Comparison of ENCODE assay signal across 15 cellular contexts in genomic region chr5:121795511-121795910, GRCh38. TPM values are rescaled to one million over a fixed set of nuclear protein-coding genes. Genes with fewer than 3 reads are reported as not detected.
DNase-seq lines count a peak whose midpoint lies in the region; ATAC-seq and TF ChIP-seq lines count a peak whose summit lies in the region.
"Had no signal": no experiment of that assay in that cellular context is flagged by ENCODE, and none has a peak within 500 bp of the region (broad histone marks: within the 10 kb centered on the region; RNA-seq: fewer than 3 reads in every experiment).

No MANE protein-coding gene starts in this region.

- CTCF ChIA-PET in WTC11 (lab: Charles Lee) = interaction anchor here (0.7 to 1.2 kb wide), 2 partner anchors 9 to 62 kb away, joined by 3 to 6 read pairs; no protein-coding TSS in a partner anchor

- no peaks in the 10 kb centered on the region for H3K79me2 ChIP-seq in H9 (ENCODE audit: insufficient read depth, low read length)

- H2BK120ac ChIP-seq in H9 (ENCODE audit: low read depth, low read length, poor library complexity, severe bottlenecking) = no peak overlapping the region

- DNase-seq in H9 (peak; percentile 31), WTC11 (ENCODE audit: low spot score) (peak; percentile 11), iPS-NIHi7 (ENCODE audit: extremely low spot score) (peak; percentile 18)
- DNase-seq: AML-193; CD4-positive, CD25-positive, alpha-beta regulatory T cell; DMS53; GOT3; IMR-90; KBM-7 had no signal

- no peak overlapping the region for H2AFZ ChIP-seq in H9 (ENCODE audit: low read length)

- H2BK20ac ChIP-seq in H9 (ENCODE audit: low read depth, low read length, poor library complexity, severe bottlenecking) = no peak overlapping the region

- no peak overlapping the region for H3K4ac ChIP-seq in H9 (ENCODE audit: low read depth, low read length)

- ATAC-seq in WTC11 (peak; percentile 97), GM21717 (IDR thresholded peaks at IDR 0.05; ENCODE audit: unreplicated experiment) (no peak), HG03095 (IDR thresholded peaks at IDR 0.05; ENCODE audit: unreplicated experiment) (no peak), GM21786 (IDR thresholded peaks at IDR 0.05; ENCODE audit: unreplicated experiment) (no peak)

- H4K5ac ChIP-seq in H9 (ENCODE audit: insufficient read length, low read depth, low read length) = no peak overlapping the region

- POLR2A ChIA-PET in WTC11 (lab: Charles Lee) = interaction anchor here (0.7 kb wide), 1 partner anchor 25 kb away, joined by 3 read pairs; no protein-coding TSS in a partner anchor

- H2AK5ac ChIP-seq in H9 (ENCODE audit: insufficient read length, low read length) = no peak overlapping the region

- no CpG with 5 or more reads among the region's 2 CpGs for WGBS in H9 (ENCODE audit: extremely low coverage, insufficient read length, low lambda C conversion rate)

- H3K79me1 ChIP-seq in H9 (ENCODE audit: insufficient read depth, low read depth, low read length, poor library complexity, severe bottlenecking) = no peaks in the 10 kb centered on the region

- H3K4me2 ChIP-seq in H9 (ENCODE audit: insufficient read depth, insufficient read length, low read length) = no peak overlapping the region
- H3K4me2 ChIP-seq: BLaER1 had no signal

- no peaks in the 10 kb centered on the region for H3K27me3 Mint-ChIP-seq in H9 (ENCODE audit: low read depth)
- H3K27me3 Mint-ChIP-seq in WTC11 (ENCODE audit: low read depth) = no peaks in the 10 kb centered on the region
- H3K27me3 Mint-ChIP-seq: CD4-positive, CD25-positive, alpha-beta regulatory T cell had no signal

- H3K27ac ChIP-seq in H9 (ENCODE audit: insufficient read length, low read depth, low read length) = no peak overlapping the region
- H3K27ac ChIP-seq: BLaER1 had no signal

- H3K4me1 Mint-ChIP-seq in H9 = peaks cover 12 to 14% of the 10 kb centered on the region in 2 experiments
- H3K4me1 Mint-ChIP-seq in WTC11 = peaks cover 2% of the 10 kb centered on the region; the same call in 1 of the 2 replicates
- H3K4me1 Mint-ChIP-seq: CD4-positive, CD25-positive, alpha-beta regulatory T cell had no signal

- H3K4me3 Mint-ChIP-seq in H9 (no peak overlapping the region), WTC11 (no peak overlapping the region)
- H3K4me3 Mint-ChIP-seq: CD4-positive, CD25-positive, alpha-beta regulatory T cell had no signal

- TF ChIP-seq CTCF in H9 (conservative IDR thresholded peaks at IDR 0.05) = peak; percentile 42
- no peak for TF ChIP-seq CTCF in WTC11 (IDR thresholded peaks at IDR 0.05)

- no peak overlapping the region for H3K14ac ChIP-seq in H9 (ENCODE audit: insufficient read depth, low read length)

- H3T11ph ChIP-seq in H9 (ENCODE audit: low read length) = no peak overlapping the region

- H3K56ac ChIP-seq in H9 (ENCODE audit: insufficient read length, low read depth, low read length) = no peak overlapping the region

- no peak overlapping the region for H2BK5ac ChIP-seq in H9 (ENCODE audit: insufficient read length, low read length)

- no peaks in the 10 kb centered on the region for H3K23me2 ChIP-seq in H9 (ENCODE audit: insufficient read length, low read depth, low read length, poor library complexity, severe bottlenecking)

- H2BK12ac ChIP-seq in H9 (ENCODE audit: insufficient read length, low read depth, low read length) = no peak overlapping the region

- H3K4me1 ChIP-seq in H9 (ENCODE audit: insufficient read depth, low read length) = no peaks in the 10 kb centered on the region
- H3K4me1 ChIP-seq: BLaER1 had no signal

- no peak overlapping the region for H4K8ac ChIP-seq in H9 (replicated peaks; ENCODE audit: insufficient read length, low read depth, low read length)

- H2BK15ac ChIP-seq in H9 (ENCODE audit: low read depth, low read length) = no peak overlapping the region

- H3K23ac ChIP-seq in H9 (ENCODE audit: insufficient read length, low read depth, low read length) = no peak overlapping the region

- no peaks in the 10 kb centered on the region for H4K20me1 ChIP-seq in H9 (ENCODE audit: control insufficient read depth, insufficient read depth, insufficient read length)
- H4K20me1 ChIP-seq: BLaER1 had no signal

- H3K9ac ChIP-seq in H9 (ENCODE audit: extremely low read depth, insufficient read length, low read length) = no peak overlapping the region
- H3K9ac ChIP-seq: BLaER1 had no signal

- H3K27me3 ChIP-seq in H9 (ENCODE audit: insufficient read depth, low read length) = no peaks in the 10 kb centered on the region
- H3K27me3 ChIP-seq: BLaER1 had no signal

- H3K27ac Mint-ChIP-seq in H9 = no peak overlapping the region
- no peak overlapping the region for H3K27ac Mint-ChIP-seq in WTC11
- H3K27ac Mint-ChIP-seq: CD4-positive, CD25-positive, alpha-beta regulatory T cell had no signal

- H3K9me3 ChIP-seq in H9 (ENCODE audit: control insufficient read depth, low read depth, low read length) = no peaks in the 10 kb centered on the region
- H3K9me3 ChIP-seq: BLaER1 had no signal

- H3K18ac ChIP-seq in H9 (ENCODE audit: insufficient read length, low read depth, low read length) = no peak overlapping the region

- no peaks in the 10 kb centered on the region for H3K36me3 Mint-ChIP-seq in H9 (ENCODE audit: insufficient read depth in 1 of 3, low read depth in 3 of 3)
- H3K36me3 Mint-ChIP-seq in WTC11 = no peaks in the 10 kb centered on the region
- H3K36me3 Mint-ChIP-seq: CD4-positive, CD25-positive, alpha-beta regulatory T cell had no signal

- H4K91ac ChIP-seq in H9 (ENCODE audit: insufficient read length, low read depth, low read length) = no peak overlapping the region

- H3K9me3 Mint-ChIP-seq in H9 = peaks cover 0 to 2% of the 10 kb centered on the region in 2 experiments; a peak in 3 of 5 replicates
- peaks cover 3% of the 10 kb centered on the region; the same call in 1 of the 2 replicates for H3K9me3 Mint-ChIP-seq in WTC11

TF ChIP-seq in WTC11, 78 proteins besides CTCF, POLR2A, EP300 and RAD21:
- TF ChIP-seq SMAD3 (CRISPR knock-in tag; IDR thresholded peaks at IDR 0.05; ENCODE audit: borderline replicate concordance) (no peak), ETV6 (CRISPR knock-in tag; IDR thresholded peaks at IDR 0.05) (no peak), ZSCAN18 (CRISPR knock-in tag; IDR thresholded peaks at IDR 0.05) (no peak), HMGXB4 (CRISPR knock-in tag; IDR thresholded peaks at IDR 0.05) (no peak), ZMAT4 (CRISPR knock-in tag; IDR thresholded peaks at IDR 0.05) (no peak)

RNA-seq across cellular contexts. Expression of gene FTMT, which starts 56.2 kb away (rescaled TPM):
- not detected in 2 replicates for total RNA-seq in H9 (2021)
- total RNA-seq in WTC11 (2021) = not detected in 3 replicates
- total RNA-seq: A673; CD4-positive, CD25-positive, alpha-beta regulatory T cell; HT-29; IMR-90 had no signal
